In genomic region chr5:150233706-150234105, GRCh38 we compare ENCODE assay signal across 10 cellular contexts. TPM values are rescaled to one million over a fixed set of nuclear protein-coding genes. Genes with fewer than 3 reads are reported as not detected.
"Had no signal": no experiment of that assay in that cellular context is flagged by ENCODE, and none has a peak within 500 bp of the region (broad histone marks: within the 10 kb centered on the region; RNA-seq: fewer than 3 reads in every experiment).

No MANE protein-coding gene starts in this region.

RNA-seq across cellular contexts. Expression of gene SLC6A7, which starts 43.8 kb away (rescaled TPM):
- total RNA-seq: LHCN-M2, MCF 10A, OCI-LY7, PC-9, Right ventricle myocardium inferior, RPMI7951, SJCRH30, SK-MEL-5, T-cell had no signal

RNA-seq across cellular contexts. Expression of gene CAMK2A, which starts 55.9 kb away (rescaled TPM):
- total RNA-seq: MCF 10A, NCI-H460, OCI-LY7, SK-MEL-5, T-cell had no signal
